ENCODE assay signal across 10 cellular contexts in genomic region chr1:50774759-50775351, GRCh38.
DNase-seq lines count a peak whose midpoint lies in the region; ATAC-seq and TF ChIP-seq lines count a peak whose summit lies in the region.
"Had no signal": no experiment of that assay in that cellular context is flagged by ENCODE, and none has a peak within 500 bp of the region (broad histone marks: within the 10 kb centered on the region; RNA-seq: fewer than 3 reads in every experiment).

No MANE protein-coding gene starts in this region.

- DNase-seq in Caki2 (ENCODE audit: low read depth): peak; percentile 23
- DNase-seq in H7: peak; percentile 16
- peak; percentile 75 for DNase-seq in NCI-H345 (lab: John Stamatoyannopoulos, UW)
- DNase-seq in astrocyte of the spinal cord (ENCODE audit: low read depth, low spot score): peak; percentile 72
- DNase-seq in iris pigment epithelial cell (ENCODE audit: low read depth): peak; percentile 67
- no peak for DNase-seq in thyroid gland
- no peak for DNase-seq in activated CD4-positive, alpha-beta T cell treated with anti-CD3 and anti-CD28 coated beads, Interleukin-2, amount 50 U/mL, for 48 hours
- DNase-seq: T-cell had no signal

- H3K27ac ChIP-seq in thyroid gland: no peak overlapping the region
- H3K27ac ChIP-seq: skin epidermis had no signal

- TF ChIP-seq CTCF in astrocyte of the spinal cord (IDR thresholded peaks at IDR 0.05; ENCODE audit: low read depth, low read length) (peak; percentile 68), thyroid gland (IDR thresholded peaks at IDR 0.05) (peak; percentile 47 to 74 (median 62))

- 1 to 4% methylated on average over 2 of the region's 2 CpGs for WGBS in thyroid gland, 2 donors

- H3K36me3 ChIP-seq in H7 (replicated peaks; ENCODE audit: control insufficient read depth, insufficient read depth, low read length): no peaks in the 10 kb centered on the region
- no peaks in the 10 kb centered on the region for H3K36me3 ChIP-seq in thyroid gland

- intact Hi-C loops in thyroid gland (cut with DNase I): loop anchor here (10.0 kb wide), 1 partner anchor 420 kb away; no protein-coding TSS in a partner anchor

- no peak for TF ChIP-seq POLR2A in thyroid gland (IDR thresholded peaks at IDR 0.05)

- in situ Hi-C loops in Caki2 (cut with HindIII; ENCODE audit: low pct_unique_long_range_greater_than_20kb, low sequenced_read_pairs): no loop called here
- in situ Hi-C loops in astrocyte of the spinal cord (cut with HindIII; ENCODE audit: low sequenced_read_pairs): no loop called here

- no peaks in the 10 kb centered on the region for H3K4me1 ChIP-seq in thyroid gland

- ATAC-seq in HG03469 (IDR thresholded peaks at IDR 0.05; ENCODE audit: unreplicated experiment): no peak

- H3K4me3 ChIP-seq in H7 (ENCODE audit: insufficient read depth, low read depth, low read length): no peak overlapping the region
- no peak overlapping the region for H3K4me3 ChIP-seq in astrocyte of the spinal cord (ENCODE audit: low read depth, low read length)
- H3K4me3 ChIP-seq in thyroid gland (replicated peaks in 1 of 3): no peak overlapping the region
- H3K4me3 ChIP-seq: skin epidermis had no signal

- H3K9me3 ChIP-seq in thyroid gland: no peaks in the 10 kb centered on the region

- H3K27me3 ChIP-seq in H7 (ENCODE audit: control insufficient read depth, insufficient read depth, low read length): no peaks in the 10 kb centered on the region
- H3K27me3 ChIP-seq in thyroid gland: no peaks in the 10 kb centered on the region

Comparison
In these comparisons a context has a peak if more than half of its experiments do, and no peak if none do; other contexts are left out.
1. DNase-seq: peak in Caki2 (single experiment), H7 (single experiment), NCI-H345 (single experiment), astrocyte of the spinal cord (single experiment) and iris pigment epithelial cell (single experiment); none in thyroid gland (0 of 2) and activated CD4-positive, alpha-beta T cell treated with anti-CD3 and anti-CD28 coated beads, Interleukin-2, amount 50 U/mL, for 48 hours (0 of 2).